1 cellular context compared by ENCODE assay signal in genomic region chr16:1705688-1706385, GRCh38.
TF ChIP-seq lines count a peak whose summit lies in the region.

Gene MAPK8IP3 (plus strand): TSS chr16:1706195. CDS start chr16:1706340, 145 bp downstream.

TF ChIP-seq in K562, 482 proteins besides CTCF, POLR2A, EP300 and RAD21 (continued from another document and continues in another):
- TF ChIP-seq PURB (CRISPR knock-in tag; IDR thresholded peaks at IDR 0.05; ENCODE audit: low read depth) (no peak), MAX (CRISPR knock-in tag; IDR thresholded peaks at IDR 0.05) (no peak), ZNF436 (CRISPR knock-in tag; IDR thresholded peaks at IDR 0.05) (no peak), FUS (optimal IDR thresholded peaks at IDR 0.05; ENCODE audit: low read depth, low read length) (peak; percentile 88), MIER1 (IDR thresholded peaks at IDR 0.05; ENCODE audit: low read depth) (no peak), SP1 (CRISPR knock-in tag; IDR thresholded peaks at IDR 0.05) (peak; percentile 84; the same call in 1 of the 2 replicates), PTBP1 (IDR thresholded peaks at IDR 0.05; ENCODE audit: low read depth, low read length) (0 out of 2 replicates have a peak, but pooled peaks have one; percentile 66), ZNF311 (CRISPR knock-in tag; IDR thresholded peaks at IDR 0.05) (no peak), KLF16 (IDR thresholded peaks at IDR 0.05) (no peak), ZNF316 (IDR thresholded peaks at IDR 0.05) (peak; percentile 15; the same call in 1 of the 2 replicates), ZNF224 (CRISPR knock-in tag; IDR thresholded peaks at IDR 0.05) (no peak), NCOA1 (IDR thresholded peaks at IDR 0.05; ENCODE audit: low read depth) (peak; percentile 72), CHD1 (IDR thresholded peaks at IDR 0.05; ENCODE audit: low read length) (no peak), ZBTB7A (IDR thresholded peaks at IDR 0.05; ENCODE audit: borderline replicate concordance, control insufficient read depth, low read depth, low read length) (peak; percentile 95), ARID3A (IDR thresholded peaks at IDR 0.05; ENCODE audit: borderline replicate concordance, low read depth, low read length) (0 out of 2 replicates have a peak, but pooled peaks have one; percentile 21), ZNF24 (IDR thresholded peaks at IDR 0.05) (peak; percentile 8), ZNF253 (CRISPR knock-in tag; conservative IDR thresholded peaks at IDR 0.05) (no peak), SNAPC5 (CRISPR knock-in tag; IDR thresholded peaks at IDR 0.05) (no peak), PYGO2 (tag; IDR thresholded peaks at IDR 0.05) (no peak), FOXJ2 (tag; IDR thresholded peaks at IDR 0.05) (no peak), ATF7 (IDR thresholded peaks at IDR 0.05) (peak; percentile 97), PHTF2 (CRISPR knock-in tag; IDR thresholded peaks at IDR 0.05) (no peak), SRF (CRISPR knock-in tag; IDR thresholded peaks at IDR 0.05) (no peak; a peak in 1 of 4 replicates), ZNF384 (IDR thresholded peaks at IDR 0.05; ENCODE audit: low read depth, low read length) (peak; percentile 70), NFIX (CRISPR knock-in tag; IDR thresholded peaks at IDR 0.05; ENCODE audit: low read depth) (no peak), HOXB6 (CRISPR knock-in tag; IDR thresholded peaks at IDR 0.05; ENCODE audit: borderline replicate concordance) (no peak), ZNF766 (CRISPR knock-in tag; conservative IDR thresholded peaks at IDR 0.05) (no peak; the same call in 1 of the 2 replicates), MYNN (IDR thresholded peaks at IDR 0.05) (peak; percentile 71), MYNN (CRISPR knock-in tag; IDR thresholded peaks at IDR 0.05) (no peak), GABPB1 (CRISPR knock-in tag; IDR thresholded peaks at IDR 0.05) (peak; percentile 96), CBX2 (IDR thresholded peaks at IDR 0.05; ENCODE audit: insufficient read depth, low read length, poor library complexity, severe bottlenecking) (no peak), TCF15 (CRISPR knock-in tag; IDR thresholded peaks at IDR 0.05) (no peak)
- TF ChIP-seq, protein P1, sequence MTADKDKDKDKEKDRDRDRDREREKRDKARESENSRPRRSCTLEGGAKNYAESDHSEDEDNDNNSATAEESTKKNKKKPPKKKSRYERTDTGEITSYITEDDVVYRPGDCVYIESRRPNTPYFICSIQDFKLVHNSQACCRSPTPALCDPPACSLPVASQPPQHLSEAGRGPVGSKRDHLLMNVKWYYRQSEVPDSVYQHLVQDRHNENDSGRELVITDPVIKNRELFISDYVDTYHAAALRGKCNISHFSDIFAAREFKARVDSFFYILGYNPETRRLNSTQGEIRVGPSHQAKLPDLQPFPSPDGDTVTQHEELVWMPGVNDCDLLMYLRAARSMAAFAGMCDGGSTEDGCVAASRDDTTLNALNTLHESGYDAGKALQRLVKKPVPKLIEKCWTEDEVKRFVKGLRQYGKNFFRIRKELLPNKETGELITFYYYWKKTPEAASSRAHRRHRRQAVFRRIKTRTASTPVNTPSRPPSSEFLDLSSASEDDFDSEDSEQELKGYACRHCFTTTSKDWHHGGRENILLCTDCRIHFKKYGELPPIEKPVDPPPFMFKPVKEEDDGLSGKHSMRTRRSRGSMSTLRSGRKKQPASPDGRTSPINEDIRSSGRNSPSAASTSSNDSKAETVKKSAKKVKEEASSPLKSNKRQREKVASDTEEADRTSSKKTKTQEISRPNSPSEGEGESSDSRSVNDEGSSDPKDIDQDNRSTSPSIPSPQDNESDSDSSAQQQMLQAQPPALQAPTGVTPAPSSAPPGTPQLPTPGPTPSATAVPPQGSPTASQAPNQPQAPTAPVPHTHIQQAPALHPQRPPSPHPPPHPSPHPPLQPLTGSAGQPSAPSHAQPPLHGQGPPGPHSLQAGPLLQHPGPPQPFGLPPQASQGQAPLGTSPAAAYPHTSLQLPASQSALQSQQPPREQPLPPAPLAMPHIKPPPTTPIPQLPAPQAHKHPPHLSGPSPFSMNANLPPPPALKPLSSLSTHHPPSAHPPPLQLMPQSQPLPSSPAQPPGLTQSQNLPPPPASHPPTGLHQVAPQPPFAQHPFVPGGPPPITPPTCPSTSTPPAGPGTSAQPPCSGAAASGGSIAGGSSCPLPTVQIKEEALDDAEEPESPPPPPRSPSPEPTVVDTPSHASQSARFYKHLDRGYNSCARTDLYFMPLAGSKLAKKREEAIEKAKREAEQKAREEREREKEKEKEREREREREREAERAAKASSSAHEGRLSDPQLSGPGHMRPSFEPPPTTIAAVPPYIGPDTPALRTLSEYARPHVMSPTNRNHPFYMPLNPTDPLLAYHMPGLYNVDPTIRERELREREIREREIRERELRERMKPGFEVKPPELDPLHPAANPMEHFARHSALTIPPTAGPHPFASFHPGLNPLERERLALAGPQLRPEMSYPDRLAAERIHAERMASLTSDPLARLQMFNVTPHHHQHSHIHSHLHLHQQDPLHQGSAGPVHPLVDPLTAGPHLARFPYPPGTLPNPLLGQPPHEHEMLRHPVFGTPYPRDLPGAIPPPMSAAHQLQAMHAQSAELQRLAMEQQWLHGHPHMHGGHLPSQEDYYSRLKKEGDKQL (CRISPR knock-in tag; IDR thresholded peaks at IDR 0.05; ENCODE audit: borderline replicate concordance), result no peak
- TF ChIP-seq, protein P2, sequence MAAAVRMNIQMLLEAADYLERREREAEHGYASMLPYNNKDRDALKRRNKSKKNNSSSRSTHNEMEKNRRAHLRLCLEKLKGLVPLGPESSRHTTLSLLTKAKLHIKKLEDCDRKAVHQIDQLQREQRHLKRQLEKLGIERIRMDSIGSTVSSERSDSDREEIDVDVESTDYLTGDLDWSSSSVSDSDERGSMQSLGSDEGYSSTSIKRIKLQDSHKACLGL (CRISPR knock-in tag; IDR thresholded peaks at IDR 0.05; ENCODE audit: borderline replicate concordance, poor library complexity, severe bottlenecking), result no peak
- TF ChIP-seq, protein P3, sequence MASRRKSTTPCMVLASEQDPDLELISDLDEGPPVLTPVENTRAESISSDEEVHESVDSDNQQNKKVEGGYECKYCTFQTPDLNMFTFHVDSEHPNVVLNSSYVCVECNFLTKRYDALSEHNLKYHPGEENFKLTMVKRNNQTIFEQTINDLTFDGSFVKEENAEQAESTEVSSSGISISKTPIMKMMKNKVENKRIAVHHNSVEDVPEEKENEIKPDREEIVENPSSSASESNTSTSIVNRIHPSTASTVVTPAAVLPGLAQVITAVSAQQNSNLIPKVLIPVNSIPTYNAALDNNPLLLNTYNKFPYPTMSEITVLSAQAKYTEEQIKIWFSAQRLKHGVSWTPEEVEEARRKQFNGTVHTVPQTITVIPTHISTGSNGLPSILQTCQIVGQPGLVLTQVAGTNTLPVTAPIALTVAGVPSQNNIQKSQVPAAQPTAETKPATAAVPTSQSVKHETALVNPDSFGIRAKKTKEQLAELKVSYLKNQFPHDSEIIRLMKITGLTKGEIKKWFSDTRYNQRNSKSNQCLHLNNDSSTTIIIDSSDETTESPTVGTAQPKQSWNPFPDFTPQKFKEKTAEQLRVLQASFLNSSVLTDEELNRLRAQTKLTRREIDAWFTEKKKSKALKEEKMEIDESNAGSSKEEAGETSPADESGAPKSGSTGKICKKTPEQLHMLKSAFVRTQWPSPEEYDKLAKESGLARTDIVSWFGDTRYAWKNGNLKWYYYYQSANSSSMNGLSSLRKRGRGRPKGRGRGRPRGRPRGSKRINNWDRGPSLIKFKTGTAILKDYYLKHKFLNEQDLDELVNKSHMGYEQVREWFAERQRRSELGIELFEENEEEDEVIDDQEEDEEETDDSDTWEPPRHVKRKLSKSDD (conservative IDR thresholded peaks at IDR 0.05; ENCODE audit: low read length), result no peak
- TF ChIP-seq, protein P4, sequence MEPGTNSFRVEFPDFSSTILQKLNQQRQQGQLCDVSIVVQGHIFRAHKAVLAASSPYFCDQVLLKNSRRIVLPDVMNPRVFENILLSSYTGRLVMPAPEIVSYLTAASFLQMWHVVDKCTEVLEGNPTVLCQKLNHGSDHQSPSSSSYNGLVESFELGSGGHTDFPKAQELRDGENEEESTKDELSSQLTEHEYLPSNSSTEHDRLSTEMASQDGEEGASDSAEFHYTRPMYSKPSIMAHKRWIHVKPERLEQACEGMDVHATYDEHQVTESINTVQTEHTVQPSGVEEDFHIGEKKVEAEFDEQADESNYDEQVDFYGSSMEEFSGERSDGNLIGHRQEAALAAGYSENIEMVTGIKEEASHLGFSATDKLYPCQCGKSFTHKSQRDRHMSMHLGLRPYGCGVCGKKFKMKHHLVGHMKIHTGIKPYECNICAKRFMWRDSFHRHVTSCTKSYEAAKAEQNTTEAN (CRISPR knock-in tag; IDR thresholded peaks at IDR 0.05), result no peak
- TF ChIP-seq, protein P5, sequence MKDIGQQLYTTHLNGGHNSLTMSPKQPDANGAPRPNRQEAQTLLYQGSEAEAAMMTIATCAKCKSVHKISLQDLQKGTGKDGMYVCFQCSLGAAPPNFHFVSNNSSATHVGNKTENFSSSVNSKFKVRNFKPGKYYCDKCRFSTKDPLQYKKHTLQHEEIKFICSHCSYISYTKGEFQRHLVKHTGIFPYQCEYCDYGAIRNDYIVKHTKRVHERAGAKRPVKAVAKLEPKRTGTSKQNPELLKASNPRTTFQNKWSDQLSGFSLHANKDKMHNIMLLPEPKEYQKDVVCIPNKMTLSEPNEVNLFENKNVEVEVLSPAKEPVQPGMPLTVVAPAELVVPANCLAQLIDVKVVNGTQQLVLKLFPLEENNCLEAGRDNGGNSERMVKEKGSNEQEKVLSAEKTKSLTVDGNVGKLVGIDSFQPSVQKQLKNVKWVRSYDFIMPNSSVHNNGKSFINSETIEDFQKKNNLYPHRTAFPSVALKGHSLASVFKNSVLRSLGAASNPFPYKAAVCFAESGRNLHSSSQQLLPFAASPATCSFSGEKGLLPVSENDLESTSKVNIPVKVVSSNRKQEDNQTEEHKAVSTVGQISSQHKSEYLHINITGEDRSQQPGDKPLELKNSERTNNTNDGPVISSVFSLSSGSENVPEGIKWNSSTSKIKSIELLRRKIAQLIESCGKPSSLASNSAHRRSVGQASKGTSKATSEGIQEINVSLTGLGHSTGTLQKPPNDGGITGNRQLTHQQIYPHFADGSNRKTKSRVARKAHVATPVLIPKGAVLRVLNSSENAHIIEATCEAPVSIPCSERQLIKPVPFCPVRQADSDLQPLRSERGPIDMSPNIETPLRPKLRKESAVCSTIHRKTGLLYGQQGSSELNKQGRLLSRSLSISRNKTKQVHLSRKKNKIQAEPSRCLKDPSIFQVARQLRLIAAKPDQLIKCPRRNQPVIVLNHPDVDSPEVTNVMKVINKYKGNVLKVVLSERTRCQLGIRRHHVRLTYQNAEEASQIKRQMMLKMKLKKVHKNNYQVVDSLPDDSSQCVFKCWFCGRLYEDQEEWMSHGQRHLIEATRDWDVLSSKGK (CRISPR knock-in tag; IDR thresholded peaks at IDR 0.05), result no peak
- TF ChIP-seq, protein P6, sequence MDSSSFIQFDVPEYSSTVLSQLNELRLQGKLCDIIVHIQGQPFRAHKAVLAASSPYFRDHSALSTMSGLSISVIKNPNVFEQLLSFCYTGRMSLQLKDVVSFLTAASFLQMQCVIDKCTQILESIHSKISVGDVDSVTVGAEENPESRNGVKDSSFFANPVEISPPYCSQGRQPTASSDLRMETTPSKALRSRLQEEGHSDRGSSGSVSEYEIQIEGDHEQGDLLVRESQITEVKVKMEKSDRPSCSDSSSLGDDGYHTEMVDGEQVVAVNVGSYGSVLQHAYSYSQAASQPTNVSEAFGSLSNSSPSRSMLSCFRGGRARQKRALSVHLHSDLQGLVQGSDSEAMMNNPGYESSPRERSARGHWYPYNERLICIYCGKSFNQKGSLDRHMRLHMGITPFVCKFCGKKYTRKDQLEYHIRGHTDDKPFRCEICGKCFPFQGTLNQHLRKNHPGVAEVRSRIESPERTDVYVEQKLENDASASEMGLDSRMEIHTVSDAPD (CRISPR knock-in tag; IDR thresholded peaks at IDR 0.05), result no peak
- TF ChIP-seq, protein P7, sequence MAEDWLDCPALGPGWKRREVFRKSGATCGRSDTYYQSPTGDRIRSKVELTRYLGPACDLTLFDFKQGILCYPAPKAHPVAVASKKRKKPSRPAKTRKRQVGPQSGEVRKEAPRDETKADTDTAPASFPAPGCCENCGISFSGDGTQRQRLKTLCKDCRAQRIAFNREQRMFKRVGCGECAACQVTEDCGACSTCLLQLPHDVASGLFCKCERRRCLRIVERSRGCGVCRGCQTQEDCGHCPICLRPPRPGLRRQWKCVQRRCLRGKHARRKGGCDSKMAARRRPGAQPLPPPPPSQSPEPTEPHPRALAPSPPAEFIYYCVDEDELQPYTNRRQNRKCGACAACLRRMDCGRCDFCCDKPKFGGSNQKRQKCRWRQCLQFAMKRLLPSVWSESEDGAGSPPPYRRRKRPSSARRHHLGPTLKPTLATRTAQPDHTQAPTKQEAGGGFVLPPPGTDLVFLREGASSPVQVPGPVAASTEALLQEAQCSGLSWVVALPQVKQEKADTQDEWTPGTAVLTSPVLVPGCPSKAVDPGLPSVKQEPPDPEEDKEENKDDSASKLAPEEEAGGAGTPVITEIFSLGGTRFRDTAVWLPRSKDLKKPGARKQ (CRISPR knock-in tag; IDR thresholded peaks at IDR 0.05), result no peak
- TF ChIP-seq, protein P8, sequence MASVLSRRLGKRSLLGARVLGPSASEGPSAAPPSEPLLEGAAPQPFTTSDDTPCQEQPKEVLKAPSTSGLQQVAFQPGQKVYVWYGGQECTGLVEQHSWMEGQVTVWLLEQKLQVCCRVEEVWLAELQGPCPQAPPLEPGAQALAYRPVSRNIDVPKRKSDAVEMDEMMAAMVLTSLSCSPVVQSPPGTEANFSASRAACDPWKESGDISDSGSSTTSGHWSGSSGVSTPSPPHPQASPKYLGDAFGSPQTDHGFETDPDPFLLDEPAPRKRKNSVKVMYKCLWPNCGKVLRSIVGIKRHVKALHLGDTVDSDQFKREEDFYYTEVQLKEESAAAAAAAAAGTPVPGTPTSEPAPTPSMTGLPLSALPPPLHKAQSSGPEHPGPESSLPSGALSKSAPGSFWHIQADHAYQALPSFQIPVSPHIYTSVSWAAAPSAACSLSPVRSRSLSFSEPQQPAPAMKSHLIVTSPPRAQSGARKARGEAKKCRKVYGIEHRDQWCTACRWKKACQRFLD (CRISPR knock-in tag; IDR thresholded peaks at IDR 0.05), result peak; percentile 82
